12 cellular contexts compared by ENCODE assay signal in genomic region chr2:218844334-218844733, GRCh38. TPM values are rescaled to one million over a fixed set of nuclear protein-coding genes. Genes with fewer than 3 reads are reported as not detected.
"Had no signal": no experiment of that assay in that cellular context is flagged by ENCODE, and none has a peak within 500 bp of the region (broad histone marks: within the 10 kb centered on the region; RNA-seq: fewer than 3 reads in every experiment).

No MANE protein-coding gene starts in this region.

RNA-seq across cellular contexts. Expression of gene PRKAG3, which starts 12.7 kb away (rescaled TPM):
- total RNA-seq: stomach, subcutaneous adipose tissue, temporal lobe, thyroid gland, tibial nerve, transverse colon, upper lobe of left lung, upper lobe of right lung, ureter, uterus, vagina had no signal
- polyA plus RNA-seq: stomach, urinary bladder had no signal

RNA-seq across cellular contexts. Expression of gene WNT6, which starts 15.3 kb away (rescaled TPM):
- total RNA-seq: temporal lobe, upper lobe of right lung had no signal

RNA-seq across cellular contexts. Expression of gene WNT10A, which starts 36.3 kb away (rescaled TPM):
- total RNA-seq: subcutaneous adipose tissue, temporal lobe had no signal
